Comparison of ENCODE assay signal across 21 cellular contexts in the genomic region with DNA sequence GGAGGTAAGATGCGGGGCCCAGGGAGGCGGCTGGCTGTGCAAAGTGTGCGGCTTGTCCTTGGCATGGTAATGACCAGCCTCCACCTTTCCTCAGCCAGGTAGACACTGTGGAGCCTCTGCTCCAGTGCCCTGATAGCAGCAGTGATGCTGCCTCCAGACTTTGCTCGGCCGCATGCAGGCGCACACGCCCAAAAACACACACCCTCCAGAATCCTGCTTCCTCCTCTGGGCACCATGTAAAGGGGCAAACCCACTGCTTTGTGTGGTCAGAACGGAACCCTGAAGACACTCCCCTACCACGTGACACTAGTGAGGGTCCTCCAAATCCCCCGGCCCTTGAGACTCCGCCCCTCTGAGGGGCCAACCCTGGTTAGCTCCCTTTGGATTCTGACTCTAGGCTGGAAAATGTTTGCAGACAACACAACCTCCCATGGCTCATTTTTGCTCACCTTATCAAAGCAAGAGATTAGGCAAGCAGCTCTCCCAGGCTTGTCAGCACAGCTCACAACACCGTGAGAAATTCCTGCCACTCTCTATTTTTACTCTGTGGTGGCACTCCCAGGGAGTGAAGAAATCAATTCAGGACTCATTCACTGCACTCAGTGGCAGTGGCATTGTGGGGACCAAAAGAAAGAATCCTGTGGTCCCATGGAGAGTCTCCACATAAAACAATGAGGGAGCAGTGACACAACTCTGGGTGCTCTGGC. TPM values are rescaled to one million over a fixed set of nuclear protein-coding genes. Genes with fewer than 3 reads are reported as not detected.
A peak's percentile ranks its signal among the peaks of the same experiment; 100 is the strongest.
DNase-seq lines count a peak whose midpoint lies in the region; ATAC-seq and TF ChIP-seq lines count a peak whose summit lies in the region.
"Had no signal": no experiment of that assay in that cellular context is flagged by ENCODE, and none has a peak within 500 bp of the region (broad histone marks: within the 10 kb centered on the region; RNA-seq: fewer than 3 reads in every experiment).

No MANE protein-coding gene starts in this region.

- H3K9ac ChIP-seq in GM23248, result no peak overlapping the region
- H3K9ac ChIP-seq: BLaER1 treated with 17β-estradiol and CSF1 and Interleukin-3, amounts not matched to agents 10 nM and 100 nM had no signal

- 39% methylated on average over 9 of the region's 12 CpGs for WGBS in suprapubic skin
- 42 to 45% methylated on average over 12 of the region's 12 CpGs for WGBS in GM23248 (ENCODE audit: low coverage in 1 of 2, low lambda C conversion rate in 2 of 2, missing lambda C conversion rate in 2 of 2), 2 experiments

- H3K9me3 ChIP-seq in suprapubic skin (no peaks in the 10 kb centered on the region), GM23248 (ENCODE audit: low read depth) (no peaks in the 10 kb centered on the region)
- H3K9me3 ChIP-seq: BLaER1 treated with 17β-estradiol and CSF1 and Interleukin-3, amounts not matched to agents 10 nM and 100 nM; MG63 had no signal

- no peaks in the 10 kb centered on the region for H3K79me2 ChIP-seq in GM23248 (ENCODE audit: insufficient read depth)

- H3F3A ChIP-seq in GM23248 (ENCODE audit: insufficient read depth), result no peaks in the 10 kb centered on the region

- intact Hi-C loops in Right ventricle myocardium superior (cut with DNase I) (no loop called here), cardiac septum (cut with DNase I) (no loop called here), left colon (cut with DNase I, micrococcal nuclease) (no loop called here)

- in situ Hi-C loops in GM23248 (cut with MboI), result no loop called here

- TF ChIP-seq CTCF in suprapubic skin (IDR thresholded peaks at IDR 0.05), result no peak

- no peaks in the 10 kb centered on the region for H3K36me3 ChIP-seq in suprapubic skin
- no peaks in the 10 kb centered on the region for H3K36me3 ChIP-seq in GM23248 (ENCODE audit: low read depth)
- H3K36me3 ChIP-seq: BLaER1 treated with 17β-estradiol and CSF1 and Interleukin-3, amounts not matched to agents 10 nM and 100 nM; MG63 had no signal

- H2AFZ ChIP-seq in GM23248, result no peak overlapping the region

- TF ChIP-seq POLR2A in suprapubic skin (IDR thresholded peaks at IDR 0.05), result no peak

- no peak overlapping the region for H3K4me2 ChIP-seq in GM23248 (ENCODE audit: unreplicated experiment)
- H3K4me2 ChIP-seq: BLaER1 treated with 17β-estradiol and CSF1 and Interleukin-3, amounts not matched to agents 10 nM and 100 nM had no signal

- H3K4me3 ChIP-seq in suprapubic skin, result no peak overlapping the region
- no peak overlapping the region for H3K4me3 ChIP-seq in GM23248
- H3K4me3 ChIP-seq: BLaER1 treated with 17β-estradiol and CSF1 and Interleukin-3, amounts not matched to agents 10 nM and 100 nM; GM12878; MG63 had no signal

- no peaks in the 10 kb centered on the region for H3K9me2 ChIP-seq in GM23248 (ENCODE audit: insufficient read depth)

- H3K27me3 ChIP-seq in suprapubic skin, result peaks cover 6% of the 10 kb centered on the region
- H3K27me3 ChIP-seq in GM23248 (replicated peaks; ENCODE audit: insufficient read depth), result peaks cover 47% of the 10 kb centered on the region
- H3K27me3 ChIP-seq: BLaER1 treated with 17β-estradiol and CSF1 and Interleukin-3, amounts not matched to agents 10 nM and 100 nM had no signal

- TF ChIP-seq EP300 in suprapubic skin (IDR thresholded peaks at IDR 0.05), result no peak

- H3K4me1 ChIP-seq in suprapubic skin, result peaks cover 21% of the 10 kb centered on the region
- H3K4me1 ChIP-seq in GM23248 (ENCODE audit: insufficient read depth), result no peaks in the 10 kb centered on the region
- H3K4me1 ChIP-seq: BLaER1 treated with 17β-estradiol and CSF1 and Interleukin-3, amounts not matched to agents 10 nM and 100 nM had no signal

- ATAC-seq in Right ventricle myocardium superior (ENCODE audit: poor library complexity) (peak; percentile 89), esophagus mucosa (peak; percentile 63), left colon (peak; percentile 50), GM18909 (IDR thresholded peaks at IDR 0.05; ENCODE audit: poor library complexity, unreplicated experiment) (no peak), HG02973 (IDR thresholded peaks at IDR 0.05; ENCODE audit: unreplicated experiment) (no peak)
- ATAC-seq: GM12878, Panc1 had no signal

- DNase-seq in Right ventricle myocardium superior, result no peak
- no peak for DNase-seq in cardiac septum (ENCODE audit: low spot score)
- DNase-seq in left colon, result no peak
- DNase-seq in suprapubic skin (ENCODE audit: low spot score in 2 of 2), result no peak
- DNase-seq in GM23248, result no peak
- DNase-seq: GDM1, H9, IMR-90, Karpas-422, MG63, NCI-H1092 treated with DMSO at 0.1 percent for 48 hours, NCI-H2081 treated with DMSO at 0.1 percent for 48 hours, NCI-H524, SHP77 had no signal

- H3K27ac ChIP-seq in suprapubic skin (peak overlapping the region; percentile 66), GM23248 (no peak overlapping the region)
- H3K27ac ChIP-seq: BLaER1 treated with 17β-estradiol and CSF1 and Interleukin-3, amounts not matched to agents 10 nM and 100 nM had no signal

- H4K20me1 ChIP-seq in GM23248 (ENCODE audit: insufficient read depth), result no peaks in the 10 kb centered on the region
- H4K20me1 ChIP-seq: BLaER1 treated with 17β-estradiol and CSF1 and Interleukin-3, amounts not matched to agents 10 nM and 100 nM had no signal

RNA-seq across cellular contexts. Expression of a gene that starts 4.5 kb away (rescaled TPM):
- total RNA-seq in Right ventricle myocardium superior (not detected), cardiac septum (not detected), esophagus mucosa (not detected), left colon (not detected), suprapubic skin (100 to 1,000 TPM; 146 to 424 (median 275) TPM)
- total RNA-seq in GM23248 (2014; rRNA removed; shearing (Covaris generic)), result not detected in 2 replicates
- polyA plus RNA-seq in GM23248 (2016; fragmentation: Nextera tagmentation; extraction: Ambion mirVana), result not detected in 2 replicates
- total RNA-seq: GM12878, H9, HT-29, IMR-90 had no signal
- polyA plus RNA-seq: GM12878, IMR-90 had no signal

RNA-seq across cellular contexts. Expression of a gene that starts 18.6 kb away (rescaled TPM):
- total RNA-seq in Right ventricle myocardium superior (not detected), cardiac septum (not detected), esophagus mucosa (2.5 TPM), left colon (not detected), suprapubic skin (1,000 to 10,000 TPM; 4,815 to 9,656 (median 5,822) TPM)
- not detected in 2 replicates for total RNA-seq in GM23248 (2014; rRNA removed; shearing (Covaris generic))
- not detected in 2 replicates for polyA plus RNA-seq in GM23248 (2016; fragmentation: Nextera tagmentation; extraction: Ambion mirVana)
- total RNA-seq: GM12878, H9, HT-29, IMR-90 had no signal
- polyA plus RNA-seq: GM12878, IMR-90 had no signal

RNA-seq across cellular contexts. Expression of a gene that starts 46.8 kb away (rescaled TPM):
- total RNA-seq in Right ventricle myocardium superior, result not detected
- total RNA-seq in cardiac septum, result not detected
- total RNA-seq in esophagus mucosa, result not detected
- total RNA-seq in left colon, result not detected
- 1,000 to 10,000 TPM in 2 of 4 donors, 100 to 1,000 TPM in 2; 357 to 1,953 (median 1,221) TPM for total RNA-seq in suprapubic skin
- not detected in 2 replicates for total RNA-seq in GM23248 (2014; rRNA removed; shearing (Covaris generic))
- not detected in 2 replicates for polyA plus RNA-seq in GM23248 (2016; fragmentation: Nextera tagmentation; extraction: Ambion mirVana)
- total RNA-seq: H9, HT-29, IMR-90 had no signal
- polyA plus RNA-seq: IMR-90 had no signal

Comparison
In these comparisons a context has a peak if more than half of its experiments do, and no peak if none do; other contexts are left out.
1. ATAC-seq: peak in Right ventricle myocardium superior (single experiment), esophagus mucosa (single experiment) and left colon (single experiment); none in GM18909 (single experiment) and HG02973 (single experiment).
2. RNA of a gene that starts 4.5 kb away (total RNA-seq): 146 to 424 TPM in suprapubic skin; not detected in esophagus mucosa (single experiment), not detected in Right ventricle myocardium superior (single experiment), not detected in cardiac septum (single experiment), not detected in left colon and not detected in GM23248; every median in the first group is over 100 times any median in the second.
3. RNA of a gene that starts 18.6 kb away (total RNA-seq): 4,815 to 9,656 TPM in suprapubic skin; 2.5 TPM in esophagus mucosa (single experiment), not detected in left colon, not detected in Right ventricle myocardium superior (single experiment), not detected in cardiac septum (single experiment) and not detected in GM23248; every median in the first group is over 1,000 times any median in the second.
4. RNA of a gene that starts 46.8 kb away (total RNA-seq): 357 to 1,953 TPM in suprapubic skin; not detected in esophagus mucosa (single experiment), not detected in left colon, not detected in Right ventricle myocardium superior (single experiment), not detected in cardiac septum (single experiment) and not detected in GM23248; every median in the first group is over 100 times any median in the second.